20 cellular contexts compared by ENCODE assay signal in genomic region chr4:127549521-127549920, GRCh38.
DNase-seq lines count a peak whose midpoint lies in the region; ATAC-seq, FAIRE-seq and TF ChIP-seq lines count a peak whose summit lies in the region.
"Had no signal": no experiment of that assay in that cellular context is flagged by ENCODE, and none has a peak within 500 bp of the region (broad histone marks: within the 10 kb centered on the region; RNA-seq: fewer than 3 reads in every experiment).

No MANE protein-coding gene starts in this region.

- FAIRE-seq in bronchial epithelial cell (lab: Jason Lieb, UNC), result no peak
- FAIRE-seq: A204.1, GM12891 had no signal

- ATAC-seq in GM19324 (IDR thresholded peaks at IDR 0.05; ENCODE audit: low FRiP score, unreplicated experiment) (no peak), left lobe of liver (no peak)

- no peaks in the 10 kb centered on the region for H3K36me3 ChIP-seq in bronchial epithelial cell (ENCODE audit: control insufficient read depth, insufficient read depth, low read length)
- H3K36me3 ChIP-seq: BLaER1 treated with 17β-estradiol and CSF1 and Interleukin-3, amounts not matched to agents 10 nM and 100 nM; SJCRH30 had no signal

- H3K4me3 ChIP-seq in bronchial epithelial cell (ENCODE audit: low read depth, low read length), result no peak overlapping the region
- H3K4me3 ChIP-seq: BLaER1 treated with 17β-estradiol and CSF1 and Interleukin-3, amounts not matched to agents 10 nM and 100 nM; PC-9; SJCRH30 had no signal

- DNase-seq in A172 (ENCODE audit: low spot score) (peak; percentile 67), LHCN-M2 (ENCODE audit: low read depth) (peak; percentile 48), bronchial epithelial cell (ENCODE audit: low read depth) (peak; percentile 11), myocyte (ENCODE audit: low read depth) (peak; percentile 52), OCI-M1 (lab: John Stamatoyannopoulos, UW) (no peak), NCI-H1930 (lab: John Stamatoyannopoulos, UW) (no peak), left lobe of liver (ENCODE audit: low spot score) (no peak)
- DNase-seq: CD8-positive, alpha-beta memory T cell; GDM1; GOT3; MV-4-11; NCI-H1417 treated with DMSO at 0.1 percent for 48 hours; NCI-H2081 treated with DMSO at 0.1 percent for 48 hours; NCI-H226; PC-9; SJCRH30 had no signal

- TF ChIP-seq CTCF in bronchial epithelial cell (IDR thresholded peaks at IDR 0.05; ENCODE audit: insufficient read depth, low read length, severe bottlenecking), result no peak

- no peaks in the 10 kb centered on the region for H3K27me3 ChIP-seq in bronchial epithelial cell (ENCODE audit: control insufficient read depth, insufficient read depth, low read length)
- H3K27me3 ChIP-seq: BLaER1 treated with 17β-estradiol and CSF1 and Interleukin-3, amounts not matched to agents 10 nM and 100 nM; SJCRH30 had no signal

Comparison
In these comparisons a context has a peak if more than half of its experiments do, and no peak if none do; other contexts are left out.
1. DNase-seq: peak in A172 (single experiment), LHCN-M2 (single experiment), bronchial epithelial cell (single experiment) and myocyte (single experiment); none in OCI-M1 (single experiment), NCI-H1930 (0 of 2) and left lobe of liver (single experiment).